14 cellular contexts compared by ENCODE assay signal in the genomic region with DNA sequence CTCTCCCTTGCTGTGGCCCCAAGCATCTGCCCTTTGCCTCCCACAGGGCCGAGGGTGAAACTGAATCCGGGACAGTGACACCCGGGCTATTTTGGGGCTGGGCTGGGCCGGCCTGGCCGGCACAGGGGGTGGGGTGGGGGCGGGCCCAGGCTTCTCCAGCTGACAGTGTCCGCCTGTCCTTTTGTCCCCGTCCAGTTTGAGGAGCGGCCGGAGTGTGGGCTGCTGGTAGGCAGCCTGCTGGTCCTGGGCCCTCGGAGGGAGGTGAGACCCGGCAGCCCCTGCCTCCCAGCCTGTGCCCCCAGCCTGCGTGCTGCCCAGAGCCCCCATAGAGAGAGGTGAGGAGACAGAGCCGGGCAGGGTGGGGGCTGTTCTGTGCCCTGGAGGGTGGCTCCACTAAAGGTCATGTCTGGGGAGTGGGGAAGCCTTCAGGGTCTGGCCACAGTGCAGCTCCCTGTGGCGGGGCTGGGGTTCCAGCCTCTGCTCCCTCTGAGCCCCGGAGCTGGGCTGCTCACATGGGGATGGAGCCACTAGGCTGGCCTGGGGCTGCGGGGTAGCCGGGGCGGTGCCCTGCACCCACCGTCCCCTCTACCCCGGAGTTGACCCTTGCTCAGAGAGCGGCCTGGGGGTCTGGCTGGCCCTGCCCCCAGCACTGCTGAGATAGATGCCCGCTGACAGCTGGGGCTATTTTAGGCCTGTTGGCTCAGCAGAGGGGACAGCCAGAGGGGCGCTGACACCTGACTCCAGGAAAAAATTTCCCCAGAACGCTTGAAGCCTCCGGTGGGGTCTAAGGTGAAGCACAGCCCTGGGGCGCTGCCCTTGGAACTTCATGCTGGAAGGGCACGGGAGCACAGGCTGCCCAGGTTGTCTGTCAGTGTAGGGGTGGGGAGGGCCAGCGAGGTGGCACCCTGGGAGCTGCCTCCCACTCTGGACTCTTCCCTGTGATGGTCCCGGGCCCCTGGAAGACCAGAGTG. TPM values are rescaled to one million over a fixed set of nuclear protein-coding genes. Genes with fewer than 3 reads are reported as not detected.
DNase-seq lines count a peak whose midpoint lies in the region; TF ChIP-seq lines count a peak whose summit lies in the region.
"Had no signal": no experiment of that assay in that cellular context is flagged by ENCODE, and none has a peak within 500 bp of the region (broad histone marks: within the 10 kb centered on the region; RNA-seq: fewer than 3 reads in every experiment).

A gene with protein sequence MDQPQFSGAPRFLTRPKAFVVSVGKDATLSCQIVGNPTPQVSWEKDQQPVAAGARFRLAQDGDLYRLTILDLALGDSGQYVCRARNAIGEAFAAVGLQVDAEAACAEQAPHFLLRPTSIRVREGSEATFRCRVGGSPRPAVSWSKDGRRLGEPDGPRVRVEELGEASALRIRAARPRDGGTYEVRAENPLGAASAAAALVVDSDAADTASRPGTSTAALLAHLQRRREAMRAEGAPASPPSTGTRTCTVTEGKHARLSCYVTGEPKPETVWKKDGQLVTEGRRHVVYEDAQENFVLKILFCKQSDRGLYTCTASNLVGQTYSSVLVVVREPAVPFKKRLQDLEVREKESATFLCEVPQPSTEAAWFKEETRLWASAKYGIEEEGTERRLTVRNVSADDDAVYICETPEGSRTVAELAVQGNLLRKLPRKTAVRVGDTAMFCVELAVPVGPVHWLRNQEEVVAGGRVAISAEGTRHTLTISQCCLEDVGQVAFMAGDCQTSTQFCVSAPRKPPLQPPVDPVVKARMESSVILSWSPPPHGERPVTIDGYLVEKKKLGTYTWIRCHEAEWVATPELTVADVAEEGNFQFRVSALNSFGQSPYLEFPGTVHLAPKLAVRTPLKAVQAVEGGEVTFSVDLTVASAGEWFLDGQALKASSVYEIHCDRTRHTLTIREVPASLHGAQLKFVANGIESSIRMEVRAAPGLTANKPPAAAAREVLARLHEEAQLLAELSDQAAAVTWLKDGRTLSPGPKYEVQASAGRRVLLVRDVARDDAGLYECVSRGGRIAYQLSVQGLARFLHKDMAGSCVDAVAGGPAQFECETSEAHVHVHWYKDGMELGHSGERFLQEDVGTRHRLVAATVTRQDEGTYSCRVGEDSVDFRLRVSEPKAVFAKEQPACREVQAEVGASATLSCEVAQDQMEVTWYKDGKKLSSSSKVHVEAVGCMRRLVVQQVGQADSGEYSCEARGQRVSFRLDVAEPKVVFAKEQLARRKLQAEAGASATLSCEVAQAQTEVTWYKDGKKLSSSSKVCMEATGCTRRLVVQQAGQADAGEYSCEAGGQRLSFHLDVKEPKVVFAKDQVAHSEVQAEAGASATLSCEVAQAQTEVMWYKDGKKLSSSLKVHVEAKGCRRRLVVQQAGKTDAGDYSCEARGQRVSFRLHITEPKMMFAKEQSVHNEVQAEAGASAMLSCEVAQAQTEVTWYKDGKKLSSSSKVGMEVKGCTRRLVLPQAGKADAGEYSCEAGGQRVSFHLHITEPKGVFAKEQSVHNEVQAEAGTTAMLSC (N-terminal part only) (plus strand): TSS at position 194 of the 971 bp plus-strand sequence. CDS start 3,740 bp downstream, outside the sequence.

- no peaks in the 10 kb centered on the region for H3K36me3 Mint-ChIP-seq in type B pancreatic cell

- H3K4me3 ChIP-seq in epithelial cell of proximal tubule (ENCODE audit: low read depth, low read length): no peak within 1 kb of the TSS

- no peaks in the 10 kb centered on the region for H3K9me3 Mint-ChIP-seq in type B pancreatic cell
- H3K9me3 Mint-ChIP-seq: activated T-cell treated with anti-CD3 and anti-CD28 coated beads, Interleukin-2, amount 50 U/mL, for 24 hours had no signal

- H3K4me1 Mint-ChIP-seq in type B pancreatic cell (ENCODE audit: unreplicated experiment): peaks cover 10% of the 10 kb centered on the region

- TF ChIP-seq CTCF in epithelial cell of proximal tubule (conservative IDR thresholded peaks at IDR 0.05; ENCODE audit: low read depth, low read length): no peak
- no peak for TF ChIP-seq CTCF in type B pancreatic cell (conservative IDR thresholded peaks at IDR 0.05)

- H3K4me3 Mint-ChIP-seq in type B pancreatic cell: no peak within 1 kb of the TSS
- H3K4me3 Mint-ChIP-seq: activated T-cell treated with anti-CD3 and anti-CD28 coated beads, Interleukin-2, amount 50 U/mL, for 24 hours had no signal

- peak; percentile 58 for DNase-seq in activated effector memory CD4-positive, alpha-beta T cell treated with anti-CD3 and anti-CD28 coated beads, Interleukin-2, amount 50 U/mL, for 16 hours
- no peak for DNase-seq in activated effector memory CD4-positive, alpha-beta T cell treated with Interleukin-2 at 50 U/mL for 16 hours
- DNase-seq in epithelial cell of proximal tubule (ENCODE audit: low read depth): no peak
- peak; percentile 88 for DNase-seq in myocyte (ENCODE audit: low read depth)
- peak; percentile 65 for DNase-seq in type B pancreatic cell (ENCODE audit: extremely low spot score, unreplicated experiment)
- DNase-seq in stimulated activated CD4-positive, alpha-beta T cell treated with anti-CD3 and anti-CD28 coated beads, Interleukin-2, amount 100 ng/mL, for 24 hours: no peak
- DNase-seq in stimulated activated CD4-positive, alpha-beta T cell treated with anti-CD3 and anti-CD28 coated beads, Interleukin-2, amount 100 ng/mL, for 48 hours: no peak
- no peak for DNase-seq in NCI-H524 (lab: John Stamatoyannopoulos, UW)
- DNase-seq: activated T-cell treated with anti-CD3 and anti-CD28 coated beads, Interleukin-2, amount 50 U/mL, for 24 hours; cortex of kidney; Kasumi-1; NCI-H446 treated with DMSO at 0.1 percent for 48 hours; stimulated activated CD8-positive, alpha-beta memory T cell treated with anti-CD3 and anti-CD28 coated beads, Interleukin-4, amount 100 ng/mL, for 48 hours; SW 1271 had no signal

- peaks cover 3% of the 10 kb centered on the region for H3K27me3 Mint-ChIP-seq in type B pancreatic cell

- H3K27ac Mint-ChIP-seq in type B pancreatic cell: no peak within 1 kb of the TSS
- H3K27ac Mint-ChIP-seq: activated T-cell treated with anti-CD3 and anti-CD28 coated beads, Interleukin-2, amount 50 U/mL, for 24 hours had no signal

RNA-seq across cellular contexts. Expression of the gene that starts here (rescaled TPM):
- 2.0 and 20.6 TPM in 2 replicates for total RNA-seq in epithelial cell of proximal tubule
- 51.7 and 59.5 TPM in 2 replicates for total RNA-seq in myocyte
- 33.8 TPM for polyA plus RNA-seq in myocyte (2012)
- total RNA-seq in type B pancreatic cell (ENCODE audit: low replicate concordance): 17.2 and 48.9 TPM in 2 replicates

Comparison
In these comparisons a context has a peak if more than half of its experiments do, and no peak if none do; other contexts are left out.
1. DNase-seq: peak in activated effector memory CD4-positive, alpha-beta T cell treated with anti-CD3 and anti-CD28 coated beads, Interleukin-2, amount 50 U/mL, for 16 hours (single experiment), myocyte (single experiment) and type B pancreatic cell (single experiment); none in activated effector memory CD4-positive, alpha-beta T cell treated with Interleukin-2 at 50 U/mL for 16 hours (single experiment), epithelial cell of proximal tubule (single experiment), stimulated activated CD4-positive, alpha-beta T cell treated with anti-CD3 and anti-CD28 coated beads, Interleukin-2, amount 100 ng/mL, for 24 hours (0 of 2), stimulated activated CD4-positive, alpha-beta T cell treated with anti-CD3 and anti-CD28 coated beads, Interleukin-2, amount 100 ng/mL, for 48 hours (0 of 2) and NCI-H524 (0 of 2).